In genomic region chr2:195486987-195487644, GRCh38 we compare ENCODE assay signal across 9 cellular contexts.
A peak's percentile ranks its signal among the peaks of the same experiment; 100 is the strongest.
DNase-seq lines count a peak whose midpoint lies in the region; ATAC-seq and TF ChIP-seq lines count a peak whose summit lies in the region.
"Had no signal": no experiment of that assay in that cellular context is flagged by ENCODE, and none has a peak within 500 bp of the region (broad histone marks: within the 10 kb centered on the region; RNA-seq: fewer than 3 reads in every experiment).

No MANE protein-coding gene starts in this region.

- peaks cover 11% of the 10 kb centered on the region for H3F3A ChIP-seq in Loucy (ENCODE audit: low read depth)

- no peaks in the 10 kb centered on the region for H4K20me1 ChIP-seq in Loucy (ENCODE audit: insufficient read depth, low read length, poor library complexity, severe bottlenecking)

- H3K9me3 ChIP-seq in Loucy (ENCODE audit: insufficient read depth, low read depth, low read length), result no peaks in the 10 kb centered on the region

- peaks cover 21% of the 10 kb centered on the region for H3K4me1 Mint-ChIP-seq in activated naive CD8-positive, alpha-beta T cell treated with anti-CD3 and anti-CD28 coated beads, Interleukin-2, amount 50 U/mL, for 24 hours

- peak overlapping the region; percentile 53 for H3K4me3 ChIP-seq in Loucy (ENCODE audit: low read length, poor library complexity, severe bottlenecking)

- H3K79me2 ChIP-seq in Loucy (ENCODE audit: insufficient read depth, low read length), result no peaks in the 10 kb centered on the region

- no peak for TF ChIP-seq CTCF in Loucy (conservative IDR thresholded peaks at IDR 0.05; ENCODE audit: low read length)

- no peaks in the 10 kb centered on the region for H3K27me3 ChIP-seq in Loucy (ENCODE audit: insufficient read depth, low read length, poor library complexity, severe bottlenecking)

- no peaks in the 10 kb centered on the region for H3K36me3 ChIP-seq in Loucy (ENCODE audit: insufficient read depth, low read length)

- H3K4me2 ChIP-seq in Loucy (ENCODE audit: low read depth, low read length, poor library complexity, severe bottlenecking), result peak overlapping the region; percentile 76

- DNase-seq in activated naive CD8-positive, alpha-beta T cell treated with anti-CD3 and anti-CD28 coated beads, Interleukin-2, amount 50 U/mL, for 24 hours, result no peak
- peak; percentile 49 for DNase-seq in stromal cell of bone marrow (ENCODE audit: low read depth)
- no peak for DNase-seq in iPS-NIHi7 (ENCODE audit: extremely low spot score)
- DNase-seq in stimulated activated CD4-positive, alpha-beta T cell treated with anti-CD3 and anti-CD28 coated beads, Interleukin-4, amount 100 ng/mL, for 1 hour, result no peak
- no peak for DNase-seq in NCI-H2107 treated with DMSO at 0.1 percent for 48 hours (lab: John Stamatoyannopoulos, UW; ENCODE audit: unreplicated experiment)

- H2AFZ ChIP-seq in Loucy (ENCODE audit: low read length), result no peak overlapping the region

- no peaks in the 10 kb centered on the region for H3K9me2 ChIP-seq in Loucy (replicated peaks; ENCODE audit: low read depth, low read length)

- H3K4me1 ChIP-seq in Loucy (ENCODE audit: insufficient read depth, low read length, poor library complexity, severe bottlenecking), result peaks cover 72% of the 10 kb centered on the region

- H3K9me3 Mint-ChIP-seq in activated naive CD8-positive, alpha-beta T cell treated with anti-CD3 and anti-CD28 coated beads, Interleukin-2, amount 50 U/mL, for 24 hours, result no peaks in the 10 kb centered on the region
- H3K9me3 Mint-ChIP-seq: nephron had no signal

- H3K27ac Mint-ChIP-seq in activated naive CD8-positive, alpha-beta T cell treated with anti-CD3 and anti-CD28 coated beads, Interleukin-2, amount 50 U/mL, for 24 hours, result peak overlapping the region; percentile 61
- H3K27ac Mint-ChIP-seq: nephron had no signal

- H3K27me3 Mint-ChIP-seq in activated naive CD8-positive, alpha-beta T cell treated with anti-CD3 and anti-CD28 coated beads, Interleukin-2, amount 50 U/mL, for 24 hours, result no peaks in the 10 kb centered on the region

- peak overlapping the region; percentile 42 for H3K4me3 Mint-ChIP-seq in activated naive CD8-positive, alpha-beta T cell treated with anti-CD3 and anti-CD28 coated beads, Interleukin-2, amount 50 U/mL, for 24 hours
- H3K4me3 Mint-ChIP-seq: nephron had no signal

- ATAC-seq in GM18502 (IDR thresholded peaks at IDR 0.05; ENCODE audit: poor library complexity, unreplicated experiment) (peak; percentile 92), GM21825 (IDR thresholded peaks at IDR 0.05; ENCODE audit: unreplicated experiment) (peak; percentile 97)
- ATAC-seq in activated naive CD8-positive, alpha-beta T cell treated with anti-CD3 and anti-CD28 coated beads, Interleukin-2, amount 50 U/mL, for 24 hours, result peak; percentile 83

- peak overlapping the region; percentile 69 for H3K9ac ChIP-seq in Loucy (ENCODE audit: low read depth, low read length, poor library complexity, severe bottlenecking)

- no peaks in the 10 kb centered on the region for H3K36me3 Mint-ChIP-seq in activated naive CD8-positive, alpha-beta T cell treated with anti-CD3 and anti-CD28 coated beads, Interleukin-2, amount 50 U/mL, for 24 hours (ENCODE audit: low read depth)
